ENCODE assay signal across 1 cellular context in genomic region chr20:64056889-64057627, GRCh38.
TF ChIP-seq lines count a peak whose summit lies in the region.

No MANE protein-coding gene starts in this region.

TF ChIP-seq in HepG2, 621 proteins besides CTCF, POLR2A, EP300 and RAD21 (continued from another document and continues in another):
- no peak; the same call in 1 of the 2 replicates for TF ChIP-seq HNF1B (CRISPR knock-in tag; IDR thresholded peaks at IDR 0.05)
- 0 out of 2 replicates have a peak, but pooled peaks have one; percentile 13 for TF ChIP-seq NFAT5 (CRISPR knock-in tag; IDR thresholded peaks at IDR 0.05)
- no peak; the same call in 1 of the 2 replicates for TF ChIP-seq ZBTB21 (CRISPR knock-in tag; IDR thresholded peaks at IDR 0.05)
- no peak for TF ChIP-seq MBD4 (IDR thresholded peaks at IDR 0.05; ENCODE audit: borderline replicate concordance, low read length)
- no peak for TF ChIP-seq TEAD2 (CRISPR knock-in tag; IDR thresholded peaks at IDR 0.05)
- TF ChIP-seq MED8 (CRISPR knock-in tag; IDR thresholded peaks at IDR 0.05; ENCODE audit: insufficient replicate concordance) = peak; percentile 64
- TF ChIP-seq PLRG1 (conservative IDR thresholded peaks at IDR 0.05) = no peak
- peak; percentile 93; the same call in 1 of the 2 replicates for TF ChIP-seq ZNF33B (CRISPR knock-in tag; IDR thresholded peaks at IDR 0.05)
- TF ChIP-seq SP1 (IDR thresholded peaks at IDR 0.05) = no peak
- no peak; the same call in 1 of the 2 replicates for TF ChIP-seq SP1 (CRISPR knock-in tag; IDR thresholded peaks at IDR 0.05)
- peak; percentile 78; the same call in 1 of the 2 replicates for TF ChIP-seq ZNF550 (CRISPR knock-in tag; IDR thresholded peaks at IDR 0.05; ENCODE audit: borderline replicate concordance)
- TF ChIP-seq NCOR1 (IDR thresholded peaks at IDR 0.05; ENCODE audit: borderline replicate concordance, low read length) = no peak
- TF ChIP-seq ZNF773 (CRISPR knock-in tag; IDR thresholded peaks at IDR 0.05; ENCODE audit: borderline replicate concordance) = 0 out of 2 replicates have a peak, but pooled peaks have one; percentile 7
- TF ChIP-seq ZBTB7A (CRISPR knock-in tag; IDR thresholded peaks at IDR 0.05) = no peak; the same call in 1 of the 2 replicates
- TF ChIP-seq NAIF1 (CRISPR knock-in tag; IDR thresholded peaks at IDR 0.05; ENCODE audit: borderline replicate concordance) = no peak
- TF ChIP-seq HNRNPH1 (optimal IDR thresholded peaks at IDR 0.05; ENCODE audit: low read depth, low read length) = no peak
- TF ChIP-seq KLF16 (CRISPR knock-in tag; IDR thresholded peaks at IDR 0.05) = no peak
- TF ChIP-seq ZMYM3 (CRISPR knock-in tag; IDR thresholded peaks at IDR 0.05) = no peak
- peak; percentile 88 for TF ChIP-seq ZNF354B (CRISPR knock-in tag; IDR thresholded peaks at IDR 0.05)
- TF ChIP-seq PLSCR1 (CRISPR knock-in tag; IDR thresholded peaks at IDR 0.05; ENCODE audit: borderline replicate concordance) = no peak
- TF ChIP-seq RBAK (CRISPR knock-in tag; IDR thresholded peaks at IDR 0.05) = 0 out of 2 replicates have a peak, but pooled peaks have one; percentile 33
- 0 out of 2 replicates have a peak, but pooled peaks have one; percentile 19 for TF ChIP-seq ZFP37 (CRISPR knock-in tag; IDR thresholded peaks at IDR 0.05; ENCODE audit: borderline replicate concordance)
- 0 out of 2 replicates have a peak, but pooled peaks have one; percentile 45 for TF ChIP-seq ZNF20 (CRISPR knock-in tag; IDR thresholded peaks at IDR 0.05)
- peak; percentile 86 for TF ChIP-seq ZNF556 (CRISPR knock-in tag; IDR thresholded peaks at IDR 0.05; ENCODE audit: borderline replicate concordance)
- TF ChIP-seq HMGXB4 (CRISPR knock-in tag; IDR thresholded peaks at IDR 0.05; ENCODE audit: borderline replicate concordance in 1 of 2, low read depth in 1 of 2) = peak in 1 of 2 experiments; percentile 46; a peak in 1 of 4 replicates
- TF ChIP-seq ARNT (IDR thresholded peaks at IDR 0.05) = no peak
- peak; percentile 53; the same call in 1 of the 2 replicates for TF ChIP-seq PAWR (CRISPR knock-in tag; IDR thresholded peaks at IDR 0.05; ENCODE audit: borderline replicate concordance)
- no peak for TF ChIP-seq ARNT2 (CRISPR knock-in tag; IDR thresholded peaks at IDR 0.05; ENCODE audit: low read depth)
- TF ChIP-seq NFIC (IDR thresholded peaks at IDR 0.05; ENCODE audit: low read length) = no peak
- TF ChIP-seq ZKSCAN8 (CRISPR knock-in tag; IDR thresholded peaks at IDR 0.05; ENCODE audit: borderline replicate concordance) = no peak
- no peak for TF ChIP-seq NFIB (CRISPR knock-in tag; IDR thresholded peaks at IDR 0.05; ENCODE audit: borderline replicate concordance)
- TF ChIP-seq ZNF782 (CRISPR knock-in tag; IDR thresholded peaks at IDR 0.05; ENCODE audit: borderline replicate concordance) = no peak; the same call in 1 of the 2 replicates
- no peak for TF ChIP-seq NR2F1 (CRISPR knock-in tag; IDR thresholded peaks at IDR 0.05)
- no peak for TF ChIP-seq FOXA1 (IDR thresholded peaks at IDR 0.05)
- 0 out of 2 replicates have a peak, but pooled peaks have one; percentile 4 for TF ChIP-seq FOXA1 (CRISPR knock-in tag; IDR thresholded peaks at IDR 0.05)
- TF ChIP-seq ZNF235 (CRISPR knock-in tag; IDR thresholded peaks at IDR 0.05; ENCODE audit: borderline replicate concordance) = peak; percentile 75; the same call in 1 of the 2 replicates
- TF ChIP-seq ZNF850 (CRISPR knock-in tag; conservative IDR thresholded peaks at IDR 0.05) = no peak
- no peak for TF ChIP-seq ZNF513 (CRISPR knock-in tag; conservative IDR thresholded peaks at IDR 0.05)
- 0 out of 2 replicates have a peak, but pooled peaks have one; percentile 19 for TF ChIP-seq ZNF546 (CRISPR knock-in tag; conservative IDR thresholded peaks at IDR 0.05)
- peak; percentile 60; the same call in 1 of the 2 replicates for TF ChIP-seq ZNF703 (CRISPR knock-in tag; IDR thresholded peaks at IDR 0.05; ENCODE audit: borderline replicate concordance)
- TF ChIP-seq NCOA5 (CRISPR knock-in tag; IDR thresholded peaks at IDR 0.05) = no peak
- TF ChIP-seq TRIM24 (CRISPR knock-in tag; IDR thresholded peaks at IDR 0.05) = no peak
- TF ChIP-seq E2F1 (CRISPR knock-in tag; IDR thresholded peaks at IDR 0.05) = no peak
- 0 out of 2 replicates have a peak, but pooled peaks have one; percentile 52 for TF ChIP-seq EEA1 (CRISPR knock-in tag; IDR thresholded peaks at IDR 0.05; ENCODE audit: borderline replicate concordance)
- 0 out of 2 replicates have a peak, but pooled peaks have one; percentile 90 for TF ChIP-seq SNAPC2 (CRISPR knock-in tag; IDR thresholded peaks at IDR 0.05)
- no peak for TF ChIP-seq HOMEZ (CRISPR knock-in tag; IDR thresholded peaks at IDR 0.05; ENCODE audit: low read depth)
- no peak; the same call in 1 of the 2 replicates for TF ChIP-seq CSRNP1 (CRISPR knock-in tag; IDR thresholded peaks at IDR 0.05)
- no peak for TF ChIP-seq FIP1L1 (IDR thresholded peaks at IDR 0.05; ENCODE audit: borderline replicate concordance, insufficient read depth, low read depth, low read length)
- TF ChIP-seq MAF1 (CRISPR knock-in tag; IDR thresholded peaks at IDR 0.05; ENCODE audit: borderline replicate concordance) = 0 out of 2 replicates have a peak, but pooled peaks have one; percentile 4
- no peak for TF ChIP-seq FOXK2 (IDR thresholded peaks at IDR 0.05)
- no peak for TF ChIP-seq ZNF740 (CRISPR knock-in tag; IDR thresholded peaks at IDR 0.05)
- TF ChIP-seq TMF1 (CRISPR knock-in tag; IDR thresholded peaks at IDR 0.05; ENCODE audit: low read depth) = peak; percentile 83; the same call in 1 of the 2 replicates
